10 cellular contexts compared by ENCODE assay signal in genomic region chr13:80235559-80236296, GRCh38.
A peak's percentile ranks its signal among the peaks of the same experiment; 100 is the strongest.
DNase-seq lines count a peak whose midpoint lies in the region; ATAC-seq lines count a peak whose summit lies in the region.
"Had no signal": no experiment of that assay in that cellular context is flagged by ENCODE, and none has a peak within 500 bp of the region (broad histone marks: within the 10 kb centered on the region; RNA-seq: fewer than 3 reads in every experiment).

No MANE protein-coding gene starts in this region.

- in situ Hi-C loops in GM23248 (cut with MboI), result no loop called here

- H3K79me2 ChIP-seq in GM23248 (ENCODE audit: insufficient read depth), result no peaks in the 10 kb centered on the region

- H3K9me3 ChIP-seq in BLaER1 treated with 17β-estradiol and CSF1 and Interleukin-3, amounts not matched to agents 10 nM and 100 nM (replicated peaks in 1 of 11), result peaks cover 0 to 20% (median 9%) of the 10 kb centered on the region in 11 experiments; a peak in 8 of 22 replicates
- no peaks in the 10 kb centered on the region for H3K9me3 ChIP-seq in GM23248 (ENCODE audit: low read depth)

- H3K27me3 ChIP-seq in BLaER1 treated with 17β-estradiol and CSF1 and Interleukin-3, amounts not matched to agents 10 nM and 100 nM, result no peaks in the 10 kb centered on the region
- H3K27me3 ChIP-seq in GM23248 (replicated peaks; ENCODE audit: insufficient read depth), result no peaks in the 10 kb centered on the region

- H3F3A ChIP-seq in GM23248 (ENCODE audit: insufficient read depth), result no peaks in the 10 kb centered on the region

- ATAC-seq in GM19324 (IDR thresholded peaks at IDR 0.05; ENCODE audit: low FRiP score, unreplicated experiment), result no peak
- ATAC-seq: activated CD8-positive, alpha-beta memory T cell treated with anti-CD3 and anti-CD28 coated beads, Interleukin-2, amount 10 ng/mL, durations not matched to agents 7 days and 5 days had no signal

- H3K4me3 ChIP-seq in BLaER1 treated with 17β-estradiol and CSF1 and Interleukin-3, amounts not matched to agents 10 nM and 100 nM, result peak overlapping the region in 1 of 10 experiments; percentile 8; a peak in 2 of 20 replicates
- H3K4me3 ChIP-seq in GM23248, result no peak overlapping the region

- H3K4me2 ChIP-seq in BLaER1 treated with 17β-estradiol and CSF1 and Interleukin-3, amounts not matched to agents 10 nM and 100 nM, result peak overlapping the region; percentile 55 to 74 (median 69)
- H3K4me2 ChIP-seq in GM23248 (ENCODE audit: unreplicated experiment), result no peak overlapping the region

- WGBS in GM23248 (ENCODE audit: low coverage in 1 of 2, low lambda C conversion rate in 2 of 2, missing lambda C conversion rate in 2 of 2), 2 experiments, result 51 to 55% methylated on average over 9 of the region's 9 CpGs

- H3K9ac ChIP-seq in BLaER1 treated with 17β-estradiol and CSF1 and Interleukin-3, amounts not matched to agents 10 nM and 100 nM, result peak overlapping the region in 5 of 11 experiments; percentile 18 to 45 (median 37); a peak in 8 of 22 replicates
- no peak overlapping the region for H3K9ac ChIP-seq in GM23248

- peak; percentile 13 for DNase-seq in GM23248
- peak; percentile 45 for DNase-seq in RPMI7951 (ENCODE audit: low read depth)
- DNase-seq in kidney tubule cell (ENCODE audit: low spot score), result peak; percentile 87
- DNase-seq in MV-4-11 (lab: John Stamatoyannopoulos, UW), result no peak
- no peak for DNase-seq in activated CD4-positive, alpha-beta T cell treated with anti-CD3 and anti-CD28 coated beads for 1 hour
- DNase-seq in stimulated activated CD4-positive, alpha-beta T cell treated with anti-CD3 and anti-CD28 coated beads, Interleukin-15, amount 100 ng/mL, for 24 hours, result no peak
- DNase-seq: activated CD8-positive, alpha-beta memory T cell treated with anti-CD3 and anti-CD28 coated beads, Interleukin-2, amount 10 ng/mL, durations not matched to agents 7 days and 5 days; IMR-90 had no signal

- H3K4me1 ChIP-seq in BLaER1 treated with 17β-estradiol and CSF1 and Interleukin-3, amounts not matched to agents 10 nM and 100 nM, result peaks cover 15 to 19% (median 16%) of the 10 kb centered on the region in 10 experiments
- H3K4me1 ChIP-seq in GM23248 (ENCODE audit: insufficient read depth), result no peaks in the 10 kb centered on the region

- no peaks in the 10 kb centered on the region for H3K9me2 ChIP-seq in GM23248 (ENCODE audit: insufficient read depth)

- H3K36me3 ChIP-seq in BLaER1 treated with 17β-estradiol and CSF1 and Interleukin-3, amounts not matched to agents 10 nM and 100 nM, result no peaks in the 10 kb centered on the region
- no peaks in the 10 kb centered on the region for H3K36me3 ChIP-seq in GM23248 (ENCODE audit: low read depth)

- peak overlapping the region in 8 of 11 experiments; percentile 13 to 68 (median 40); a peak in 14 of 22 replicates for H3K27ac ChIP-seq in BLaER1 treated with 17β-estradiol and CSF1 and Interleukin-3, amounts not matched to agents 10 nM and 100 nM
- no peak overlapping the region for H3K27ac ChIP-seq in GM23248

- peak overlapping the region; percentile 5; the same call in 1 of the 2 replicates for H2AFZ ChIP-seq in GM23248

- H4K20me1 ChIP-seq in BLaER1 treated with 17β-estradiol and CSF1 and Interleukin-3, amounts not matched to agents 10 nM and 100 nM, result no peaks in the 10 kb centered on the region
- no peaks in the 10 kb centered on the region for H4K20me1 ChIP-seq in GM23248 (ENCODE audit: insufficient read depth)

Comparison
In these comparisons a context has a peak if more than half of its experiments do, and no peak if none do; other contexts are left out.
1. DNase-seq: peak in GM23248 (single experiment), RPMI7951 (single experiment) and kidney tubule cell (single experiment); none in MV-4-11 (single experiment), activated CD4-positive, alpha-beta T cell treated with anti-CD3 and anti-CD28 coated beads for 1 hour (single experiment) and stimulated activated CD4-positive, alpha-beta T cell treated with anti-CD3 and anti-CD28 coated beads, Interleukin-15, amount 100 ng/mL, for 24 hours (single experiment).